ENCODE assay signal across 8 cellular contexts in genomic region chr5:14145356-14146334, GRCh38. TPM values are rescaled to one million over a fixed set of nuclear protein-coding genes. Genes with fewer than 3 reads are reported as not detected.
DNase-seq lines count a peak whose midpoint lies in the region; ATAC-seq, FAIRE-seq and TF ChIP-seq lines count a peak whose summit lies in the region.

No MANE protein-coding gene starts in this region.

- H3K36me3 ChIP-seq in colonic mucosa (no peaks in the 10 kb centered on the region), mucosa of rectum (ENCODE audit: control insufficient read depth in 2 of 2, insufficient read depth in 2 of 2, low read length in 2 of 2) (no peaks in the 10 kb centered on the region)

- H3K4me1 ChIP-seq in colonic mucosa (peaks cover 24% of the 10 kb centered on the region), mucosa of rectum (ENCODE audit: control insufficient read depth in 2 of 2, insufficient read depth in 2 of 2, low read length in 2 of 2) (peaks cover 44 to 45% of the 10 kb centered on the region in 2 donors)

- H3K4me3 ChIP-seq in AG04450 (ENCODE audit: low read depth, low read length) (peak overlapping the region; percentile 84), colonic mucosa (peak overlapping the region; percentile 86), mucosa of rectum (ENCODE audit: low read length in 2 of 2) (peak overlapping the region; percentile 83 to 89)

- ATAC-seq in GM21529 (IDR thresholded peaks at IDR 0.05; ENCODE audit: unreplicated experiment) = no peak
- ATAC-seq in omental fat pad (ENCODE audit: low FRiP score) = no peak

- H3K27ac ChIP-seq in AG04450 (ENCODE audit: low read depth, low read length) = peak overlapping the region; percentile 88
- H3K27ac ChIP-seq in colonic mucosa = peak overlapping the region; percentile 91
- H3K27ac ChIP-seq in mucosa of rectum (ENCODE audit: low read depth in 2 of 2, low read length in 2 of 2) = peak overlapping the region; percentile 90 to 94

- intact Hi-C loops in colonic mucosa (cut with DNase I) = loop anchor here (5.0 to 10.0 kb wide), 3 partner anchors 37 to 119 kb away; no protein-coding TSS in a partner anchor

- H3K27me3 ChIP-seq in AG04450 (ENCODE audit: control insufficient read depth, insufficient read depth, low read length) = no peaks in the 10 kb centered on the region
- H3K27me3 ChIP-seq in colonic mucosa = no peaks in the 10 kb centered on the region
- H3K27me3 ChIP-seq in mucosa of rectum (ENCODE audit: control insufficient read depth in 2 of 2, insufficient read depth in 2 of 2, low read length in 2 of 2) = no peaks in the 10 kb centered on the region

- H3K9me3 ChIP-seq in AG04450 (ENCODE audit: control insufficient read depth, insufficient read depth, low read length) (peaks cover 2% of the 10 kb centered on the region; the same call in 1 of the 2 replicates), colonic mucosa (no peaks in the 10 kb centered on the region), mucosa of rectum (ENCODE audit: control insufficient read depth in 2 of 2, low read length in 2 of 2) (no peaks in the 10 kb centered on the region)

- TF ChIP-seq CTCF in AG04450 (IDR thresholded peaks at IDR 0.05; ENCODE audit: low read depth, low read length) (no peak), colonic mucosa (IDR thresholded peaks at IDR 0.05) (no peak), omental fat pad (IDR thresholded peaks at IDR 0.05) (no peak)

- FAIRE-seq in HTR-8/SVneo (lab: Jason Lieb, UNC) = no peak

- POLR2A ChIA-PET in AG04450 (lab: Yijun Ruan, JAX) = interaction anchor here (0.5 to 4.1 kb wide), 16 partner anchors 9 to 157 kb away, joined by 3 to 30 read pairs (median 5); no protein-coding TSS in a partner anchor

- peak; percentile 50 for DNase-seq in AG04450 (ENCODE audit: low read depth, low spot score)
- DNase-seq in HTR-8/SVneo (ENCODE audit: insufficient read length, low spot score) = peak; percentile 96
- no peak for DNase-seq in colonic mucosa
- DNase-seq in foreskin melanocyte = no peak
- DNase-seq in NCI-H2107 (lab: John Stamatoyannopoulos, UW) = no peak
- no peak for DNase-seq in omental fat pad (ENCODE audit: low spot score)

- CTCF ChIA-PET in AG04450 (lab: Charles Lee) = interaction anchor here (0.5 to 1.1 kb wide), 8 partner anchors 13 to 219 kb away, joined by 3 to 10 read pairs (median 3); no protein-coding TSS in a partner anchor

- peak overlapping the region; percentile 74 to 86 for H3K9ac ChIP-seq in colonic mucosa (ENCODE audit: low read depth in 2 of 2, low read length in 2 of 2)
- H3K9ac ChIP-seq in mucosa of rectum (ENCODE audit: low read depth in 1 of 2, low read length in 2 of 2) = peak overlapping the region in 1 of 2 donors; percentile 88

RNA-seq across cellular contexts. Expression of gene TRIO, which starts 2.5 kb away (rescaled TPM):
- polyA plus RNA-seq in AG04450 (2011; rRNA removed) = 268 TPM in 2 replicates
- polyA minus RNA-seq in AG04450 (2011; rRNA and poly(A)+ RNA removed) = 933 and 1,222 TPM in 2 replicates
- total RNA-seq in colonic mucosa (100 to 1,000 TPM; 134 to 138 TPM), omental fat pad (100 to 1,000 TPM; 125 to 370 (median 193) TPM)

Comparison
In these comparisons a context has a peak if more than half of its experiments do, and no peak if none do; other contexts are left out.
1. DNase-seq: peak in AG04450 (single experiment) and HTR-8/SVneo (single experiment); none in colonic mucosa (single experiment), foreskin melanocyte (single experiment), NCI-H2107 (single experiment) and omental fat pad (single experiment).
2. Peak in every context shown above with its lines, with median percentiles within 50 percentile points of each other: H3K27ac ChIP-seq and H3K4me3 ChIP-seq.